21 cellular contexts compared by ENCODE assay signal in genomic region chr10:549391-549790, GRCh38.
"Had no signal": no experiment of that assay in that cellular context is flagged by ENCODE, and none has a peak within 500 bp of the region (broad histone marks: within the 10 kb centered on the region; RNA-seq: fewer than 3 reads in every experiment).

No MANE protein-coding gene starts in this region.

- H3K4me1 Mint-ChIP-seq: activated CD4-positive, alpha-beta T cell treated with anti-CD3 and anti-CD28 coated beads for 36 hours; immature natural killer cell; natural killer cell had no signal

- H3K36me3 Mint-ChIP-seq: activated CD8-positive, alpha-beta memory T cell treated with anti-CD3 and anti-CD28 coated beads, Interleukin-2, amount 10 ng/mL, durations not matched to agents 7 days and 5 days; activated naive CD4-positive, alpha-beta T cell treated with anti-CD3 and anti-CD28 coated beads, Interleukin-2, amount 50 U/mL, for 72 hours; immature natural killer cell; natural killer cell had no signal

- DNase-seq: activated CD4-positive, alpha-beta T cell treated with anti-CD3 and anti-CD28 coated beads for 36 hours; activated CD4-positive, CD25-positive, alpha-beta regulatory T cell; activated CD8-positive, alpha-beta memory T cell treated with anti-CD3 and anti-CD28 coated beads, Interleukin-2, amount 10 ng/mL, durations not matched to agents 7 days and 5 days; activated CD8-positive, alpha-beta T cell treated with anti-CD3 and anti-CD28 coated beads, Interleukin-2, amount 10 ng/mL, durations not matched to agents 7 days and 5 days; activated naive CD4-positive, alpha-beta T cell; activated T-cell treated with anti-CD3 and anti-CD28 coated beads, Interleukin-2, amount 50 U/mL, for 48 hours; anterior cingulate cortex; heart left ventricle; hypothalamus; immature natural killer cell; natural killer cell; spleen; stimulated activated CD4-positive, alpha-beta T cell treated with anti-CD3 and anti-CD28 coated beads, Interleukin-2, amount 100 ng/mL, for 48 hours; stimulated activated naive CD8-positive, alpha-beta T cell treated with anti-CD3 and anti-CD28 coated beads, Interleukin-15, Interleukin-2, amounts not matched to agents 100 U/mL and 50 U/mL, for 24 hours; T-helper 1 cell had no signal

- H3K9me3 Mint-ChIP-seq: activated naive CD4-positive, alpha-beta T cell treated with anti-CD3 and anti-CD28 coated beads, Interleukin-2, amount 50 U/mL, for 72 hours; immature natural killer cell; natural killer cell; T-helper 2 cell treated with Interferon-gamma antibody and Interleukin-4, amounts not matched to agents 5 μg/mL and 100 μg/mL, for 36 hours had no signal

- H3K4me3 ChIP-seq: heart left ventricle, prostate gland, spleen, thoracic aorta, upper lobe of left lung, vagina had no signal

- H3K27ac ChIP-seq: heart left ventricle, prostate gland, spleen, thoracic aorta, upper lobe of left lung, vagina had no signal

- H3K9me3 ChIP-seq: heart left ventricle, prostate gland, spleen, thoracic aorta, upper lobe of left lung, vagina had no signal

- H3K36me3 ChIP-seq: heart left ventricle, prostate gland, spleen, thoracic aorta, upper lobe of left lung, vagina had no signal

- H3K4me3 Mint-ChIP-seq: activated CD4-positive, alpha-beta T cell treated with anti-CD3 and anti-CD28 coated beads for 36 hours; activated CD8-positive, alpha-beta memory T cell treated with anti-CD3 and anti-CD28 coated beads, Interleukin-2, amount 10 ng/mL, durations not matched to agents 7 days and 5 days; activated CD8-positive, alpha-beta T cell treated with anti-CD3 and anti-CD28 coated beads, Interleukin-2, amount 10 ng/mL, durations not matched to agents 7 days and 5 days; immature natural killer cell; natural killer cell; T-helper 2 cell treated with Interferon-gamma antibody and Interleukin-4, amounts not matched to agents 5 μg/mL and 100 μg/mL, for 36 hours had no signal

- H3K27me3 ChIP-seq: heart left ventricle, upper lobe of left lung, vagina had no signal

- H3K4me1 ChIP-seq: spleen had no signal

- ATAC-seq: activated CD4-positive, alpha-beta T cell treated with anti-CD3 and anti-CD28 coated beads for 36 hours; activated CD8-positive, alpha-beta memory T cell treated with anti-CD3 and anti-CD28 coated beads, Interleukin-2, amount 10 ng/mL, durations not matched to agents 7 days and 5 days; activated CD8-positive, alpha-beta T cell treated with anti-CD3 and anti-CD28 coated beads, Interleukin-2, amount 10 ng/mL, durations not matched to agents 7 days and 5 days; activated naive CD4-positive, alpha-beta T cell treated with anti-CD3 and anti-CD28 coated beads, Interleukin-2, amount 50 U/mL, for 72 hours; heart left ventricle; natural killer cell; stimulated activated naive CD8-positive, alpha-beta T cell treated with anti-CD3 and anti-CD28 coated beads, Interleukin-15, Interleukin-2, amounts not matched to agents 100 U/mL and 50 U/mL, for 24 hours had no signal

- H3K27ac Mint-ChIP-seq: activated CD4-positive, alpha-beta T cell treated with anti-CD3 and anti-CD28 coated beads for 36 hours; activated CD8-positive, alpha-beta memory T cell treated with anti-CD3 and anti-CD28 coated beads, Interleukin-2, amount 10 ng/mL, durations not matched to agents 7 days and 5 days; activated CD8-positive, alpha-beta T cell treated with anti-CD3 and anti-CD28 coated beads, Interleukin-2, amount 10 ng/mL, durations not matched to agents 7 days and 5 days; activated naive CD4-positive, alpha-beta T cell treated with anti-CD3 and anti-CD28 coated beads, Interleukin-2, amount 50 U/mL, for 72 hours; immature natural killer cell; natural killer cell; T-helper 2 cell treated with Interferon-gamma antibody and Interleukin-4, amounts not matched to agents 5 μg/mL and 100 μg/mL, for 36 hours had no signal
